In the genomic region with DNA sequence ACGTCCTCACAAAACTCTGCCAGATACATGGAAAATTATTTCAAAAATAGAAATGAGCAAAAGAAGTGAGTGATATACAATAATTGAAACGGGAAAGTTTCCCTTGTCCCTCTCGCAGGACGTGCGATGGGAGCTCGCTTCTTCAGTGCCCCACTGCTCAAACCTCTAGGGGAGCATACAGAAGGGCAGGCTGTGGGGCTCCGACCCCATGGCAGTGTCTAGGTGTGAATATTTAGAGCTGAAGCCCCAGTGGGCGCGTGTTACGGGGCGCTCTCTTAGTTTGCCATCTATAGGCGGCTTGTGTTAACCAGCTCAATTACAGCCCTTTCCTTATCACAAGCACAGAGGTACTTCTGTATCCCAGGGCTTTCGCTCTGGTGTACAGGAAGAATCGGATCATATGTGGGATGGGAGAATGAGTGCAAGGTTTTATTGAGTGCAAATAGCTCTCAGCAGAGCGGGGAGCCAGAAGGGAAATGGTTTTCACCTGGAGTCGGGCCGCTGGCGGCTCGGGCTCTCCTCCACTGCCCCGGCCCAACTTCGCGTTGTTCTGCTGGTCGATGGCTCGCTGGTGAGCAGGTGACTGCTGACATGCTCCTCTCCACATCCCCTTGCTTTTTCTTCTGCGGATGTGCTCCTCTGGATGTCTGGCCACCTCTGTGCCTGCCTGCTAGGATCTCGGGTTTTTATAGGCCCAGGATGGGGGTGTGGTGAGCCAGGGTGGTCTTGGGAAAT, we compare ENCODE assay signal across 17 cellular contexts.
DNase-seq lines count a peak whose midpoint lies in the region; TF ChIP-seq lines count a peak whose summit lies in the region.
"Had no signal": no experiment of that assay in that cellular context is flagged by ENCODE, and none has a peak within 500 bp of the region (broad histone marks: within the 10 kb centered on the region; RNA-seq: fewer than 3 reads in every experiment).

No MANE protein-coding gene starts in this region.

- H3K4me3 Mint-ChIP-seq in H9 (no peak overlapping the region), HFFc6 (no peak overlapping the region)
- no peak overlapping the region for H3K4me3 Mint-ChIP-seq in activated CD4-positive, alpha-beta memory T cell treated with anti-CD3 and anti-CD28 coated beads for 36 hours
- H3K4me3 Mint-ChIP-seq: B cell; CD4-positive, alpha-beta T cell had no signal

- no peak overlapping the region for H3T11ph ChIP-seq in H9 (ENCODE audit: low read length)

- in situ Hi-C loops in brain microvascular endothelial cell (cut with HindIII; ENCODE audit: low pct_ligation_motif_present, low sequenced_read_pairs): no loop called here

- no peak overlapping the region for H2AK5ac ChIP-seq in H9 (ENCODE audit: insufficient read length, low read length)

- no peak overlapping the region for H2BK12ac ChIP-seq in H9 (ENCODE audit: insufficient read length, low read depth, low read length)

- TF ChIP-seq POLR2A in testis (IDR thresholded peaks at IDR 0.05): no peak

- no peak overlapping the region for H3K23ac ChIP-seq in H9 (ENCODE audit: insufficient read length, low read depth, low read length)

- no peak overlapping the region for H2BK15ac ChIP-seq in H9 (ENCODE audit: low read depth, low read length)

- POLR2A ChIA-PET in activated CD4-positive, alpha-beta memory T cell treated with anti-CD3 and anti-CD28 coated beads for 36 hours (lab: Charles Lee): no interaction called here

- CTCF ChIA-PET in activated CD4-positive, alpha-beta memory T cell treated with anti-CD3 and anti-CD28 coated beads for 36 hours (lab: Charles Lee): no interaction called here

- H3K4me1 Mint-ChIP-seq in H9 (peaks cover 0 to 5% of the 10 kb centered on the region in 2 experiments; a peak in 1 of 4 replicates), HFFc6 (ENCODE audit: low read depth) (no peaks in the 10 kb centered on the region)
- no peaks in the 10 kb centered on the region for H3K4me1 Mint-ChIP-seq in activated CD4-positive, alpha-beta memory T cell treated with anti-CD3 and anti-CD28 coated beads for 36 hours (ENCODE audit: low read depth)
- H3K4me1 Mint-ChIP-seq: B cell had no signal

- H3K14ac ChIP-seq in H9 (ENCODE audit: insufficient read depth, low read length): no peak overlapping the region

- H3K4me3 ChIP-seq in brain microvascular endothelial cell (ENCODE audit: low read depth, low read length) (peak overlapping the region; percentile 15), testis (peak overlapping the region in 1 of 2 donors; percentile 29)
- H3K4me3 ChIP-seq: GM23248, HAP-1 had no signal

- no peak overlapping the region for H4K91ac ChIP-seq in H9 (ENCODE audit: insufficient read length, low read depth, low read length)

- no peak overlapping the region for H2BK120ac ChIP-seq in H9 (ENCODE audit: low read depth, low read length, poor library complexity, severe bottlenecking)

- H3K79me1 ChIP-seq in H9 (ENCODE audit: insufficient read depth, low read depth, low read length, poor library complexity, severe bottlenecking): no peaks in the 10 kb centered on the region

- H3K36me3 ChIP-seq in brain microvascular endothelial cell (replicated peaks) (no peaks in the 10 kb centered on the region), testis (ENCODE audit: low read depth, missing control alignments) (no peaks in the 10 kb centered on the region)
- H3K36me3 ChIP-seq: HAP-1 had no signal

- TF ChIP-seq CTCF in H9 (conservative IDR thresholded peaks at IDR 0.05) (no peak), brain microvascular endothelial cell (IDR thresholded peaks at IDR 0.05; ENCODE audit: low read depth, low read length, missing control alignments) (no peak), testis (IDR thresholded peaks at IDR 0.05) (no peak), HFFc6 (IDR thresholded peaks at IDR 0.05) (no peak)

- H2BK20ac ChIP-seq in H9 (ENCODE audit: low read depth, low read length, poor library complexity, severe bottlenecking): no peak overlapping the region

- no peak overlapping the region for H2AFZ ChIP-seq in H9 (ENCODE audit: low read length)
- H2AFZ ChIP-seq: GM23248 had no signal

- no peaks in the 10 kb centered on the region for H3K27me3 Mint-ChIP-seq in H9 (ENCODE audit: low read depth)
- no peaks in the 10 kb centered on the region for H3K27me3 Mint-ChIP-seq in HFFc6 (ENCODE audit: insufficient read depth)
- no peaks in the 10 kb centered on the region for H3K27me3 Mint-ChIP-seq in activated CD4-positive, alpha-beta memory T cell treated with anti-CD3 and anti-CD28 coated beads for 36 hours
- H3K27me3 Mint-ChIP-seq: B cell; CD4-positive, alpha-beta T cell had no signal

- intact Hi-C loops in testis (cut with DNase I; ENCODE audit: low total_unique reads): no loop called here
- intact Hi-C loops in activated CD4-positive, alpha-beta memory T cell treated with anti-CD3 and anti-CD28 coated beads for 36 hours (cut with micrococcal nuclease): no loop called here

- no peaks in the 10 kb centered on the region for H3K4me1 ChIP-seq in H9 (ENCODE audit: insufficient read depth, low read length)
- no peaks in the 10 kb centered on the region for H3K4me1 ChIP-seq in testis
- H3K4me1 ChIP-seq: HAP-1 had no signal

- H3K27ac ChIP-seq in H9 (ENCODE audit: insufficient read length, low read depth, low read length): no peak overlapping the region
- H3K27ac ChIP-seq in brain microvascular endothelial cell: no peak overlapping the region
- H3K27ac ChIP-seq in testis: no peak overlapping the region
- H3K27ac ChIP-seq: GM23248, KMS-11 had no signal

- H3K9me3 ChIP-seq in H9 (ENCODE audit: control insufficient read depth, low read depth, low read length): no peaks in the 10 kb centered on the region
- no peaks in the 10 kb centered on the region for H3K9me3 ChIP-seq in testis
- H3K9me3 ChIP-seq: HAP-1 had no signal

- H3K36me3 Mint-ChIP-seq in H9 (ENCODE audit: insufficient read depth in 1 of 3, low read depth in 3 of 3): no peaks in the 10 kb centered on the region; a peak in 1 of 7 replicates
- no peaks in the 10 kb centered on the region for H3K36me3 Mint-ChIP-seq in HFFc6 (ENCODE audit: low read depth)
- no peaks in the 10 kb centered on the region for H3K36me3 Mint-ChIP-seq in activated CD4-positive, alpha-beta memory T cell treated with anti-CD3 and anti-CD28 coated beads for 36 hours

- H3K27ac Mint-ChIP-seq in H9: no peak overlapping the region
- H3K27ac Mint-ChIP-seq in HFFc6: no peak overlapping the region
- H3K27ac Mint-ChIP-seq in activated CD4-positive, alpha-beta memory T cell treated with anti-CD3 and anti-CD28 coated beads for 36 hours: no peak overlapping the region
- H3K27ac Mint-ChIP-seq: B cell; CD4-positive, alpha-beta T cell had no signal

- H4K20me1 ChIP-seq in H9 (ENCODE audit: control insufficient read depth, insufficient read depth, insufficient read length): no peaks in the 10 kb centered on the region

- H4K5ac ChIP-seq in H9 (ENCODE audit: insufficient read length, low read depth, low read length): no peak overlapping the region

- H3K9me3 Mint-ChIP-seq in H9 (no peaks in the 10 kb centered on the region), HFFc6 (peaks cover 22% of the 10 kb centered on the region)
- H3K9me3 Mint-ChIP-seq in activated CD4-positive, alpha-beta memory T cell treated with anti-CD3 and anti-CD28 coated beads for 36 hours: peaks cover 17% of the 10 kb centered on the region

- no peaks in the 10 kb centered on the region for H3K23me2 ChIP-seq in H9 (ENCODE audit: insufficient read length, low read depth, low read length, poor library complexity, severe bottlenecking)

- H3K9ac ChIP-seq in H9 (ENCODE audit: extremely low read depth, insufficient read length, low read length): no peak overlapping the region
- H3K9ac ChIP-seq: GM23248, KMS-11 had no signal

- H3K56ac ChIP-seq in H9 (ENCODE audit: insufficient read length, low read depth, low read length): no peak overlapping the region

- no peak overlapping the region for H3K18ac ChIP-seq in H9 (ENCODE audit: insufficient read length, low read depth, low read length)

- no peaks in the 10 kb centered on the region for H3K27me3 ChIP-seq in H9 (ENCODE audit: insufficient read depth, low read length)
- H3K27me3 ChIP-seq in brain microvascular endothelial cell (replicated peaks): no peaks in the 10 kb centered on the region
- no peaks in the 10 kb centered on the region for H3K27me3 ChIP-seq in testis

- H3K4ac ChIP-seq in H9 (ENCODE audit: low read depth, low read length): no peak overlapping the region

- no peak overlapping the region for H4K8ac ChIP-seq in H9 (replicated peaks; ENCODE audit: insufficient read length, low read depth, low read length)

- no peak overlapping the region for H2BK5ac ChIP-seq in H9 (ENCODE audit: insufficient read length, low read length)

- no peaks in the 10 kb centered on the region for H3K79me2 ChIP-seq in H9 (ENCODE audit: insufficient read depth, low read length)

- no CpG with 5 or more reads among the region's 26 CpGs for WGBS in H9 (ENCODE audit: extremely low coverage, insufficient read length, low lambda C conversion rate)
- 62 to 75% methylated on average over 26 of the region's 26 CpGs for WGBS in testis, 2 donors

- DNase-seq in DMS153 (lab: John Stamatoyannopoulos, UW) (peak; percentile 46), H9 (peak; percentile 26), brain microvascular endothelial cell (no peak), testis (peak; percentile 15), HFFc6 (no peak), AML-193 (lab: John Stamatoyannopoulos, UW) (no peak)
- no peak for DNase-seq in activated CD4-positive, alpha-beta memory T cell treated with anti-CD3 and anti-CD28 coated beads for 36 hours
- DNase-seq: 8988T; C1 segment of cervical spinal cord; Calu3; CD4-positive, alpha-beta T cell; DND-41; GF-D8; GM23248 had no signal

- H3K4me2 ChIP-seq in H9 (ENCODE audit: insufficient read depth, insufficient read length, low read length): no peak overlapping the region
- H3K4me2 ChIP-seq: KMS-11 had no signal

Comparison
In these comparisons a context has a peak if more than half of its experiments do, and no peak if none do; other contexts are left out.
1. DNase-seq: peak in DMS153 (single experiment), H9 (single experiment) and testis (single experiment); none in brain microvascular endothelial cell (single experiment), HFFc6 (single experiment), activated CD4-positive, alpha-beta memory T cell treated with anti-CD3 and anti-CD28 coated beads for 36 hours (single experiment) and AML-193 (0 of 2).